Comparison of ENCODE assay signal across 2 cellular contexts in genomic region chr2:151968770-151969169, GRCh38.
TF ChIP-seq lines count a peak whose summit lies in the region.

No MANE protein-coding gene starts in this region.

TF ChIP-seq in HepG2, 621 proteins besides CTCF, POLR2A, EP300 and RAD21 (continued from another document):
- peak; percentile 78 for TF ChIP-seq LCORL (IDR thresholded peaks at IDR 0.05)
- no peak for TF ChIP-seq LCORL (CRISPR knock-in tag; IDR thresholded peaks at IDR 0.05)
- 0 out of 2 replicates have a peak, but pooled peaks have one; percentile 23 for TF ChIP-seq RBFOX2 (IDR thresholded peaks at IDR 0.05; ENCODE audit: low read depth, low read length)
- TF ChIP-seq GPBP1L1 (CRISPR knock-in tag; IDR thresholded peaks at IDR 0.05): no peak
TF ChIP-seq in HepG2: peak in this region for 2.

TF ChIP-seq in neural cell, 6 proteins besides CTCF, POLR2A, EP300 and RAD21 (continued from another document):
- TF ChIP-seq TAF1 (IDR thresholded peaks at IDR 0.05; ENCODE audit: low read depth) (no peak), SMC3 (conservative IDR thresholded peaks at IDR 0.05; ENCODE audit: poor library complexity) (no peak), POLR2AphosphoS5 (IDR thresholded peaks at IDR 0.05) (no peak), MXI1 (conservative IDR thresholded peaks at IDR 0.05; ENCODE audit: poor library complexity, severe bottlenecking) (no peak)
